In the genomic region with DNA sequence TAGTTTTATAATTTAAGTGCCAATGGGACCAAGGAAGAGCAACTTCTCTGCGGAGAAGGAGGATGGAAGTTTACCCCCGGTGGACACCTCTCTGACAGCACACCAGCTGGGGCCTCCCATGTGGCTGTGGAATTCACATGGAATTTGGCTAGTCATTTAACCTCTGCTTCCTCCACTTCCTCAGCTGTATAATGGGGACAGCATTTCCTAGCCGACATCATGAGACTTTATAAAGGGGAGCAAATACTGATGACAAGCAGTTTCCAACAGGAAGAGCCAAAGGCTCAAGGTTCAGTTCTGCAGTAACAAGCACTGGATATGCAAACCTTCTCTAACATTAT, we compare ENCODE assay signal across 22 cellular contexts. TPM values are rescaled to one million over a fixed set of nuclear protein-coding genes. Genes with fewer than 3 reads are reported as not detected.
A peak's percentile ranks its signal among the peaks of the same experiment; 100 is the strongest.
DNase-seq lines count a peak whose midpoint lies in the region; ATAC-seq and TF ChIP-seq lines count a peak whose summit lies in the region.
"Had no signal": no experiment of that assay in that cellular context is flagged by ENCODE, and none has a peak within 500 bp of the region (broad histone marks: within the 10 kb centered on the region; RNA-seq: fewer than 3 reads in every experiment).

No MANE protein-coding gene starts in this region.

- no peak overlapping the region for H3K56ac ChIP-seq in mesendoderm (ENCODE audit: low read length)

- WGBS in heart right ventricle, 2 donors, result 61 to 70% methylated on average over 3 of the region's 3 CpGs
- no CpG with 5 or more reads among the region's 3 CpGs for WGBS in mesendoderm (ENCODE audit: extremely low coverage, insufficient coverage, low lambda C conversion rate)

- no peak overlapping the region for H3K23ac ChIP-seq in mesendoderm (ENCODE audit: low read length)

- peak overlapping the region; percentile 20 for H3K27ac Mint-ChIP-seq in activated T-helper 2 cell treated with anti-CD3 and anti-CD28 coated beads, Interferon-gamma antibody, Interleukin-2, Interleukin-4, amounts not matched to agents 10 μg/mL and 5 μg/mL and 100 μg/mL, durations not matched to agents 14 hours and 24 hours and 36 hours
- no peak overlapping the region for H3K27ac Mint-ChIP-seq in type B pancreatic cell
- no peak overlapping the region for H3K27ac Mint-ChIP-seq in CD8-positive, alpha-beta T cell
- H3K27ac Mint-ChIP-seq: CD4-positive, alpha-beta memory T cell; memory B cell; stimulated activated naive CD8-positive, alpha-beta T cell treated with anti-CD3 and anti-CD28 coated beads, Interleukin-15, amount 100 ng/mL, for 72 hours; T-cell had no signal

- no peaks in the 10 kb centered on the region for H3K27me3 Mint-ChIP-seq in activated T-helper 2 cell treated with anti-CD3 and anti-CD28 coated beads, Interferon-gamma antibody, Interleukin-2, Interleukin-4, amounts not matched to agents 10 μg/mL and 5 μg/mL and 100 μg/mL, durations not matched to agents 14 hours and 24 hours and 36 hours (ENCODE audit: low read depth)
- H3K27me3 Mint-ChIP-seq in type B pancreatic cell, result peaks cover 3% of the 10 kb centered on the region
- peaks cover 3% of the 10 kb centered on the region for H3K27me3 Mint-ChIP-seq in CD8-positive, alpha-beta T cell (ENCODE audit: low read depth)
- H3K27me3 Mint-ChIP-seq: CD4-positive, alpha-beta memory T cell; central memory CD8-positive, alpha-beta T cell; memory B cell; T-cell had no signal

- no peak overlapping the region for H3K4me2 ChIP-seq in mesendoderm (ENCODE audit: low read length)

- no peak overlapping the region for H3K4me3 Mint-ChIP-seq in activated T-helper 2 cell treated with anti-CD3 and anti-CD28 coated beads, Interferon-gamma antibody, Interleukin-2, Interleukin-4, amounts not matched to agents 10 μg/mL and 5 μg/mL and 100 μg/mL, durations not matched to agents 14 hours and 24 hours and 36 hours (ENCODE audit: low read depth)
- H3K4me3 Mint-ChIP-seq in type B pancreatic cell, result peak overlapping the region; percentile 46
- H3K4me3 Mint-ChIP-seq in CD8-positive, alpha-beta T cell, result no peak overlapping the region
- H3K4me3 Mint-ChIP-seq: memory B cell; stimulated activated naive CD8-positive, alpha-beta T cell treated with anti-CD3 and anti-CD28 coated beads, Interleukin-15, amount 100 ng/mL, for 72 hours; T-cell had no signal

- intact Hi-C loops in heart right ventricle (cut with DNase I), result loop anchor here (5.0 to 10.0 kb wide), 12 partner anchors 100 to 293 kb away; no protein-coding TSS in a partner anchor
- intact Hi-C loops in activated T-helper 2 cell treated with anti-CD3 and anti-CD28 coated beads, Interferon-gamma antibody, Interleukin-2, Interleukin-4, amounts not matched to agents 10 μg/mL and 5 μg/mL and 100 μg/mL, durations not matched to agents 14 hours and 24 hours and 36 hours (cut with micrococcal nuclease), result no loop called here
- intact Hi-C loops in vagina (cut with DNase I), result no loop called here
- intact Hi-C loops in CD8-positive, alpha-beta T cell (cut with DNase I, micrococcal nuclease), result loop anchor here in 1 of 2 experiments (5.0 kb wide), 1 partner anchor 298 kb away; no protein-coding TSS in a partner anchor

- no peak overlapping the region for H4K5ac ChIP-seq in mesendoderm (ENCODE audit: low read length)

- TF ChIP-seq POLR2A in vagina (IDR thresholded peaks at IDR 0.05), result no peak

- POLR2A ChIA-PET in CD8-positive, alpha-beta T cell (lab: Charles Lee), result no interaction called here

- H3K27ac ChIP-seq in cardiac muscle cell, result peak overlapping the region; percentile 94
- H3K27ac ChIP-seq in heart right ventricle, result peak overlapping the region in 5 of 10 donors; percentile 64 to 100 (median 77)
- H3K27ac ChIP-seq in mesendoderm (ENCODE audit: low read depth, low read length), result no peak overlapping the region
- no peak overlapping the region for H3K27ac ChIP-seq in vagina
- no peak overlapping the region for H3K27ac ChIP-seq in foreskin keratinocyte
- H3K27ac ChIP-seq in CD8-positive, alpha-beta T cell (ENCODE audit: low read depth, low read length), result no peak overlapping the region
- H3K27ac ChIP-seq: GM23248 had no signal

- peaks cover 64% of the 10 kb centered on the region for H3K36me3 Mint-ChIP-seq in activated T-helper 2 cell treated with anti-CD3 and anti-CD28 coated beads, Interferon-gamma antibody, Interleukin-2, Interleukin-4, amounts not matched to agents 10 μg/mL and 5 μg/mL and 100 μg/mL, durations not matched to agents 14 hours and 24 hours and 36 hours (ENCODE audit: low read depth)
- H3K36me3 Mint-ChIP-seq in type B pancreatic cell, result peaks cover 12% of the 10 kb centered on the region
- H3K36me3 Mint-ChIP-seq in CD8-positive, alpha-beta T cell, result no peaks in the 10 kb centered on the region
- H3K36me3 Mint-ChIP-seq: CD4-positive, alpha-beta memory T cell; memory B cell; T-cell had no signal

- no peak for TF ChIP-seq CTCF in cardiac muscle cell (IDR thresholded peaks at IDR 0.05; ENCODE audit: low read depth, low read length)
- TF ChIP-seq CTCF in heart right ventricle (IDR thresholded peaks at IDR 0.05), result no peak
- no peak for TF ChIP-seq CTCF in type B pancreatic cell (conservative IDR thresholded peaks at IDR 0.05)
- no peak for TF ChIP-seq CTCF in vagina (IDR thresholded peaks at IDR 0.05)
- TF ChIP-seq CTCF in foreskin keratinocyte (conservative IDR thresholded peaks at IDR 0.05), result no peak
- TF ChIP-seq CTCF in CD8-positive, alpha-beta T cell (IDR thresholded peaks at IDR 0.05), result no peak

- no peak overlapping the region for H2BK120ac ChIP-seq in mesendoderm (ENCODE audit: low read depth, low read length)

- peaks cover 16% of the 10 kb centered on the region for H3K36me3 ChIP-seq in cardiac muscle cell
- H3K36me3 ChIP-seq in heart right ventricle, result peaks cover 0 to 27% (median 3%) of the 10 kb centered on the region in 9 donors
- peaks cover 9% of the 10 kb centered on the region for H3K36me3 ChIP-seq in mesendoderm (ENCODE audit: control insufficient read depth, insufficient read depth, low read length)
- H3K36me3 ChIP-seq in vagina, result peaks cover 0 to 9% of the 10 kb centered on the region in 2 donors
- H3K36me3 ChIP-seq in CD8-positive, alpha-beta T cell (ENCODE audit: insufficient read depth, low read length), result no peaks in the 10 kb centered on the region

- no peak for ATAC-seq in heart right ventricle
- ATAC-seq in foreskin keratinocyte, result no peak
- ATAC-seq in CD8-positive, alpha-beta T cell, result no peak
- ATAC-seq: right cardiac atrium; stimulated activated naive CD8-positive, alpha-beta T cell treated with anti-CD3 and anti-CD28 coated beads, Interleukin-15, amount 100 ng/mL, for 72 hours; T-cell had no signal

- CTCF ChIA-PET in CD8-positive, alpha-beta T cell (lab: Charles Lee), result interaction anchor here (2.1 kb wide), 1 partner anchor 327 kb away, joined by 5 read pairs; no protein-coding TSS in a partner anchor

- H3K9me3 Mint-ChIP-seq in activated T-helper 2 cell treated with anti-CD3 and anti-CD28 coated beads, Interferon-gamma antibody, Interleukin-2, Interleukin-4, amounts not matched to agents 10 μg/mL and 5 μg/mL and 100 μg/mL, durations not matched to agents 14 hours and 24 hours and 36 hours, result peaks cover 11% of the 10 kb centered on the region
- peaks cover 4% of the 10 kb centered on the region for H3K9me3 Mint-ChIP-seq in type B pancreatic cell
- H3K9me3 Mint-ChIP-seq in CD8-positive, alpha-beta T cell, result no peaks in the 10 kb centered on the region
- H3K9me3 Mint-ChIP-seq: CD4-positive, alpha-beta memory T cell; central memory CD8-positive, alpha-beta T cell; memory B cell; stimulated activated naive CD8-positive, alpha-beta T cell treated with anti-CD3 and anti-CD28 coated beads, Interleukin-15, amount 100 ng/mL, for 72 hours; T-cell had no signal

- no peak overlapping the region for H2AK5ac ChIP-seq in mesendoderm (ENCODE audit: low read length)

- H3K9me3 ChIP-seq in cardiac muscle cell (ENCODE audit: low read depth) (no peaks in the 10 kb centered on the region), heart right ventricle (no peaks in the 10 kb centered on the region), vagina (no peaks in the 10 kb centered on the region)
- no peaks in the 10 kb centered on the region for H3K9me3 ChIP-seq in CD8-positive, alpha-beta T cell (ENCODE audit: low read length)
- H3K9me3 ChIP-seq: upper lobe of left lung had no signal

- no peak overlapping the region for H4K8ac ChIP-seq in mesendoderm (ENCODE audit: low read depth, low read length)

- peaks cover 3% of the 10 kb centered on the region for H3K79me1 ChIP-seq in mesendoderm (ENCODE audit: low read length)

- H3K4me3 ChIP-seq in cardiac muscle cell, result no peak overlapping the region
- H3K4me3 ChIP-seq in heart right ventricle, result no peak overlapping the region
- no peak overlapping the region for H3K4me3 ChIP-seq in mesendoderm (ENCODE audit: low read length)
- H3K4me3 ChIP-seq in vagina, result no peak overlapping the region
- no peak overlapping the region for H3K4me3 ChIP-seq in CD8-positive, alpha-beta T cell (ENCODE audit: low read depth, low read length)
- H3K4me3 ChIP-seq: GM23248, upper lobe of left lung had no signal

- peak overlapping the region; percentile 9 for H2BK5ac ChIP-seq in mesendoderm (ENCODE audit: low read length)

- H3K4ac ChIP-seq in mesendoderm (ENCODE audit: low read depth, low read length), result no peak overlapping the region

- no peak for DNase-seq in cardiac muscle cell (ENCODE audit: low read depth in 1 of 2, low spot score in 1 of 2)
- DNase-seq in heart right ventricle, result no peak
- no peak for DNase-seq in activated T-helper 2 cell treated with anti-CD3 and anti-CD28 coated beads, Interferon-gamma antibody, Interleukin-2, Interleukin-4, amounts not matched to agents 10 μg/mL and 5 μg/mL and 100 μg/mL, durations not matched to agents 14 hours and 24 hours and 36 hours (ENCODE audit: low spot score)
- no peak for DNase-seq in mesendoderm
- DNase-seq in type B pancreatic cell (ENCODE audit: extremely low spot score, unreplicated experiment), result no peak
- no peak for DNase-seq in vagina (ENCODE audit: extremely low spot score in 2 of 2)
- DNase-seq in foreskin keratinocyte, result no peak
- DNase-seq in CD8-positive, alpha-beta T cell, result no peak
- DNase-seq: activated CD4-positive, CD25-positive, alpha-beta regulatory T cell; activated effector memory CD4-positive, alpha-beta T cell treated with anti-CD3 and anti-CD28 coated beads, Interleukin-2, amount 50 U/mL, for 16 hours; amygdala; CD4-positive, alpha-beta memory T cell; DMS79 treated with DMSO at 0.1 percent for 48 hours; GM23248; NCI-H1694; NCI-H446; right cardiac atrium; stimulated activated naive CD8-positive, alpha-beta T cell treated with anti-CD3 and anti-CD28 coated beads, Interleukin-15, amount 100 ng/mL, for 72 hours; T-cell; upper lobe of left lung had no signal

- H3K4me1 Mint-ChIP-seq in activated T-helper 2 cell treated with anti-CD3 and anti-CD28 coated beads, Interferon-gamma antibody, Interleukin-2, Interleukin-4, amounts not matched to agents 10 μg/mL and 5 μg/mL and 100 μg/mL, durations not matched to agents 14 hours and 24 hours and 36 hours (ENCODE audit: low read depth), result peaks cover 77% of the 10 kb centered on the region
- peaks cover 57% of the 10 kb centered on the region for H3K4me1 Mint-ChIP-seq in type B pancreatic cell (ENCODE audit: unreplicated experiment)
- H3K4me1 Mint-ChIP-seq in CD8-positive, alpha-beta T cell (ENCODE audit: low read depth), result peaks cover 29% of the 10 kb centered on the region

- H3K79me2 ChIP-seq in mesendoderm (ENCODE audit: control insufficient read depth, insufficient read depth, low read length), result peaks cover 11% of the 10 kb centered on the region

- H3K27me3 ChIP-seq in cardiac muscle cell (no peaks in the 10 kb centered on the region), heart right ventricle (no peaks in the 10 kb centered on the region), mesendoderm (ENCODE audit: insufficient read depth, low read length, poor library complexity) (no peaks in the 10 kb centered on the region), vagina (no peaks in the 10 kb centered on the region), foreskin keratinocyte (no peaks in the 10 kb centered on the region)
- no peaks in the 10 kb centered on the region for H3K27me3 ChIP-seq in CD8-positive, alpha-beta T cell (ENCODE audit: insufficient read depth, low read length)
- H3K27me3 ChIP-seq: upper lobe of left lung had no signal

- no peak overlapping the region for H3K18ac ChIP-seq in mesendoderm (ENCODE audit: low read length)

- H2BK15ac ChIP-seq in mesendoderm (replicated peaks; ENCODE audit: low read depth), result peak overlapping the region; percentile 13

- peaks cover 44% of the 10 kb centered on the region for H3K4me1 ChIP-seq in cardiac muscle cell (ENCODE audit: low read depth)
- peaks cover 15 to 73% (median 53%) of the 10 kb centered on the region in 9 donors for H3K4me1 ChIP-seq in heart right ventricle
- peaks cover 30% of the 10 kb centered on the region for H3K4me1 ChIP-seq in mesendoderm (ENCODE audit: control insufficient read depth, low read depth, low read length)
- H3K4me1 ChIP-seq in vagina, result peaks cover 19% of the 10 kb centered on the region
- H3K4me1 ChIP-seq in foreskin keratinocyte, result peaks cover 17% of the 10 kb centered on the region
- peaks cover 16% of the 10 kb centered on the region for H3K4me1 ChIP-seq in CD8-positive, alpha-beta T cell (ENCODE audit: insufficient read depth, low read length)

- no peak overlapping the region for H3K9ac ChIP-seq in mesendoderm (ENCODE audit: low read length)
- H3K9ac ChIP-seq: GM23248 had no signal

RNA-seq across cellular contexts. Expression of gene DUSP6, which starts 7.5 kb away (rescaled TPM):
- total RNA-seq in cardiac muscle cell (200 and 260 TPM in 2 replicates), heart right ventricle (10 to 100 TPM; 19.7 to 43.4 (median 26.0) TPM), type B pancreatic cell (ENCODE audit: low replicate concordance) (43.0 TPM in 2 replicates), vagina (51.1 TPM), foreskin keratinocyte (163 and 174 TPM in 2 replicates)
- polyA plus RNA-seq in cardiac muscle cell (177 and 191 TPM in 2 replicates), heart right ventricle (10 to 100 TPM in 1 of 2 donors, 1 to 10 TPM in 1; 9.4 to 23.4 TPM), foreskin keratinocyte (46.0 and 62.1 TPM in 2 replicates)
- 75.7 and 82.0 TPM in 2 replicates for total RNA-seq in activated T-helper 2 cell treated with anti-CD3 and anti-CD28 coated beads, Interferon-gamma antibody, Interleukin-2, Interleukin-4, amounts not matched to agents 10 μg/mL and 5 μg/mL and 100 μg/mL, durations not matched to agents 14 hours and 24 hours and 36 hours
- polyA plus RNA-seq in mesendoderm (2013, experiment 1 of 2), result 30.5 TPM
- 30.1 TPM for polyA plus RNA-seq in mesendoderm (2013, experiment 2 of 2)
- 1 to 10 TPM; 3.0 to 3.9 TPM for total RNA-seq in CD8-positive, alpha-beta T cell

Comparison
In these comparisons a context has a peak if more than half of its experiments do, and no peak if none do; other contexts are left out.
1. intact Hi-C loops: an anchor here in heart right ventricle (5.0 to 10.0 kb wide); none called in activated T-helper 2 cell treated with anti-CD3 and anti-CD28 coated beads, Interferon-gamma antibody, Interleukin-2, Interleukin-4, amounts not matched to agents 10 μg/mL and 5 μg/mL and 100 μg/mL, durations not matched to agents 14 hours and 24 hours and 36 hours and vagina.